1 cellular context compared by ENCODE assay signal in genomic region chr6:159730277-159730676, GRCh38.
TF ChIP-seq lines count a peak whose summit lies in the region.

No MANE protein-coding gene starts in this region.

TF ChIP-seq in GM23338, 12 proteins besides CTCF, POLR2A, EP300 and RAD21 (continued from another document):
- no peak for TF ChIP-seq ZNF462 (CRISPR knock-in tag; IDR thresholded peaks at IDR 0.05)
- TF ChIP-seq REST (IDR thresholded peaks at IDR 0.05; ENCODE audit: unreplicated experiment), result no peak
- TF ChIP-seq NANOG (IDR thresholded peaks at IDR 0.05; ENCODE audit: borderline replicate concordance), result no peak
- TF ChIP-seq STAT1 (IDR thresholded peaks at IDR 0.05; ENCODE audit: unreplicated experiment), result no peak
- TF ChIP-seq EZH2 (IDR thresholded peaks at IDR 0.05; ENCODE audit: low read depth, unreplicated experiment), result no peak
- TF ChIP-seq JUNB (IDR thresholded peaks at IDR 0.05; ENCODE audit: unreplicated experiment), result no peak
- no peak for TF ChIP-seq ZNF331 (CRISPR knock-in tag; IDR thresholded peaks at IDR 0.05; ENCODE audit: low read depth)
- no peak for TF ChIP-seq ZNF114 (CRISPR knock-in tag; IDR thresholded peaks at IDR 0.05)
- TF ChIP-seq EZH2phosphoT487 (IDR thresholded peaks at IDR 0.05; ENCODE audit: unreplicated experiment), result no peak
- no peak for TF ChIP-seq POLR2AphosphoS5 (IDR thresholded peaks at IDR 0.05; ENCODE audit: low read depth)
TF ChIP-seq in GM23338: peak in this region for 0.
